In genomic region chr17:28726396-28726911, GRCh38 we compare ENCODE assay signal across 2 cellular contexts.
TF ChIP-seq lines count a peak whose summit lies in the region.

No MANE protein-coding gene starts in this region.

TF ChIP-seq in IMR-90, 13 proteins besides CTCF, POLR2A, EP300 and RAD21 (continued from another document):
- TF ChIP-seq MAZ (IDR thresholded peaks at IDR 0.05; ENCODE audit: borderline replicate concordance, low read depth, low read length), result 0 out of 2 replicates have a peak, but pooled peaks have one; percentile 61

TF ChIP-seq in SK-N-SH treated with all-trans-retinoic acid at 6 μM for 48 hours, 23 proteins besides CTCF, POLR2A, EP300 and RAD21 (continued from another document):
- TF ChIP-seq POU6F1 (CRISPR knock-in tag; IDR thresholded peaks at IDR 0.05; ENCODE audit: borderline replicate concordance, low read depth) (no peak), ZC3H10 (CRISPR knock-in tag; IDR thresholded peaks at IDR 0.05) (no peak), TCF4 (CRISPR knock-in tag; IDR thresholded peaks at IDR 0.05; ENCODE audit: borderline replicate concordance) (no peak), OSR1 (CRISPR knock-in tag; IDR thresholded peaks at IDR 0.05) (no peak), GLIS3 (CRISPR knock-in tag; IDR thresholded peaks at IDR 0.05) (no peak), PPARA (CRISPR knock-in tag; IDR thresholded peaks at IDR 0.05; ENCODE audit: borderline replicate concordance) (no peak), CSDC2 (CRISPR knock-in tag; IDR thresholded peaks at IDR 0.05) (no peak), RARB (CRISPR knock-in tag; IDR thresholded peaks at IDR 0.05) (no peak)
